ENCODE assay signal across 1 cellular context in genomic region chr5:132774406-132774805, GRCh38.
TF ChIP-seq lines count a peak whose summit lies in the region.

No MANE protein-coding gene starts in this region.

TF ChIP-seq in SK-N-SH, 30 proteins besides CTCF, POLR2A, EP300 and RAD21:
- TF ChIP-seq IRF3 (IDR thresholded peaks at IDR 0.05; ENCODE audit: low read depth, low read length): no peak
- no peak for TF ChIP-seq RCOR1 (IDR thresholded peaks at IDR 0.05; ENCODE audit: low read length)
- TF ChIP-seq FOSL2 (IDR thresholded peaks at IDR 0.05; ENCODE audit: borderline replicate concordance, low read depth): no peak
- no peak for TF ChIP-seq SIN3A (IDR thresholded peaks at IDR 0.05; ENCODE audit: borderline replicate concordance, low read depth, low read length)
- TF ChIP-seq MXI1 (IDR thresholded peaks at IDR 0.05; ENCODE audit: low read depth, low read length): no peak
- TF ChIP-seq ZBTB33 (IDR thresholded peaks at IDR 0.05; ENCODE audit: borderline replicate concordance, low read depth): no peak
- no peak for TF ChIP-seq PBX3 (IDR thresholded peaks at IDR 0.05)
- no peak for TF ChIP-seq FOXM1 (IDR thresholded peaks at IDR 0.05; ENCODE audit: low read depth)
- no peak for TF ChIP-seq NRF1 (IDR thresholded peaks at IDR 0.05; ENCODE audit: low read depth, low read length)
- no peak for TF ChIP-seq MAX (IDR thresholded peaks at IDR 0.05; ENCODE audit: low read depth)
- no peak for TF ChIP-seq JUND (IDR thresholded peaks at IDR 0.05)
- no peak for TF ChIP-seq TAF1 (IDR thresholded peaks at IDR 0.05; ENCODE audit: borderline replicate concordance, low read depth, low read length)
- no peak for TF ChIP-seq TCF12 (IDR thresholded peaks at IDR 0.05)
- no peak for TF ChIP-seq YY1 (IDR thresholded peaks at IDR 0.05; ENCODE audit: low read depth)
- TF ChIP-seq GABPA (IDR thresholded peaks at IDR 0.05; ENCODE audit: low read depth): no peak
- TF ChIP-seq SMC3 (IDR thresholded peaks at IDR 0.05; ENCODE audit: low read depth, low read length): no peak
- TF ChIP-seq EZH2phosphoT487 (IDR thresholded peaks at IDR 0.05; ENCODE audit: borderline replicate concordance, low read depth): no peak
